21 cellular contexts compared by ENCODE assay signal in the genomic region with DNA sequence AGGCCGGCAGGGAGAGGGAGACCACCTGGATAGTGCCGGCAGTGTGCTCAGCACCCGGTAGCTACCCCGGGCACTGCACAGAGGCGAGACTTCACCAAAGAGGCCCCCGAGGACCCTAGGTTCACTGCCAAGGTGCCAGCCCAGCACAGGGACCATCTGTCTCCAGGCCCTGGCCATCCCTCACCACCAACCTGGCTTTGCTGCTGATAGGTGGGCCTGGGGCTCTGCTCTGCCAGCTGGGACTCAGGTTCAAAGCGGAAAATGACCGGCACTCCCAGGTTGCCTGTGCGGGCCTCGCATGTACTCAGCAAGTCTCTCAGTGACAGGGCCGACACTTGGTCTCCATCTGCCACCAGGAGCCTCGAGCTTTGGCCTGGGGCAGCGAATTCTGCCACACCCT.
DNase-seq lines count a peak whose midpoint lies in the region; ATAC-seq and TF ChIP-seq lines count a peak whose summit lies in the region.
"Had no signal": no experiment of that assay in that cellular context is flagged by ENCODE, and none has a peak within 500 bp of the region (broad histone marks: within the 10 kb centered on the region; RNA-seq: fewer than 3 reads in every experiment).

No MANE protein-coding gene starts in this region.

- H3K9me3 ChIP-seq in heart left ventricle (no peaks in the 10 kb centered on the region), endodermal cell (ENCODE audit: control insufficient read depth, low read length) (no peaks in the 10 kb centered on the region)

- H3K9me3 Mint-ChIP-seq in endodermal cell (no peaks in the 10 kb centered on the region), osteocyte (ENCODE audit: unreplicated experiment) (no peaks in the 10 kb centered on the region)
- H3K9me3 Mint-ChIP-seq: activated B cell treated with CpG ODN at 0.5 μM for 24 hours; activated naive CD4-positive, alpha-beta T cell treated with anti-CD3 and anti-CD28 coated beads, Interleukin-2, amount 50 U/mL, for 24 hours; activated T-cell treated with anti-CD3 and anti-CD28 coated beads, Interleukin-2, amount 50 U/mL, for 4 hours; memory B cell; naive B cell; T-helper 2 cell treated with Interferon-gamma antibody and Interleukin-4, amounts not matched to agents 5 μg/mL and 100 μg/mL, for 36 hours had no signal

- peaks cover 9% of the 10 kb centered on the region for H3K4me1 Mint-ChIP-seq in endodermal cell
- H3K4me1 Mint-ChIP-seq in osteocyte (ENCODE audit: unreplicated experiment), result no peaks in the 10 kb centered on the region
- H3K4me1 Mint-ChIP-seq: activated B cell treated with CpG ODN at 0.5 μM for 24 hours; activated naive CD4-positive, alpha-beta T cell treated with anti-CD3 and anti-CD28 coated beads, Interleukin-2, amount 50 U/mL, for 24 hours; memory B cell; naive B cell had no signal

- no peak overlapping the region for H3K9ac ChIP-seq in endodermal cell (ENCODE audit: extremely low read depth, low read length, poor library complexity, severe bottlenecking)

- H3K36me3 ChIP-seq in heart left ventricle, result no peaks in the 10 kb centered on the region
- H3K36me3 ChIP-seq in endodermal cell (ENCODE audit: control insufficient read depth, insufficient read depth, low read length), result no peaks in the 10 kb centered on the region

- H3K36me3 Mint-ChIP-seq in endodermal cell (ENCODE audit: low read depth) (no peaks in the 10 kb centered on the region), osteocyte (ENCODE audit: unreplicated experiment) (no peaks in the 10 kb centered on the region)
- H3K36me3 Mint-ChIP-seq: activated naive CD4-positive, alpha-beta T cell treated with anti-CD3 and anti-CD28 coated beads, Interleukin-2, amount 50 U/mL, for 24 hours; memory B cell; naive B cell had no signal

- intact Hi-C loops in heart left ventricle (cut with DNase I) (no loop called here), Right ventricle myocardium superior (cut with DNase I) (no loop called here)

- DNase-seq in heart left ventricle (peak in 1 of 5 donors; percentile 3), Right ventricle myocardium superior (no peak), endodermal cell (peak; percentile 36), osteocyte (ENCODE audit: extremely low spot score, unreplicated experiment) (peak; percentile 77), ureter (ENCODE audit: low spot score) (peak; percentile 34), NOMO-1 (lab: John Stamatoyannopoulos, UW; ENCODE audit: unreplicated experiment in 2 of 2) (no peak), putamen (ENCODE audit: low spot score) (no peak)
- DNase-seq: activated B cell treated with CpG ODN at 0.5 μM for 24 hours; activated CD4-positive, alpha-beta T cell treated with anti-CD3 and anti-CD28 coated beads, Interleukin-2, amount 50 U/mL, for 4 hours; activated T-cell treated with anti-CD3 and anti-CD28 coated beads, Interleukin-2, amount 50 U/mL, for 4 hours; effector CD8-positive, alpha-beta T cell; foreskin melanocyte; naive B cell; NCI-H1092; NCI-H2029 treated with DMSO at 0.1 percent for 48 hours; NCI-H446 treated with DMSO at 0.1 percent for 48 hours; occipital lobe had no signal

- H3K27me3 Mint-ChIP-seq in endodermal cell (ENCODE audit: insufficient read depth) (no peaks in the 10 kb centered on the region), osteocyte (ENCODE audit: unreplicated experiment) (no peaks in the 10 kb centered on the region)
- H3K27me3 Mint-ChIP-seq: activated B cell treated with CpG ODN at 0.5 μM for 24 hours; activated naive CD4-positive, alpha-beta T cell treated with anti-CD3 and anti-CD28 coated beads, Interleukin-2, amount 50 U/mL, for 24 hours had no signal

- ATAC-seq in heart left ventricle (no peak), Right ventricle myocardium superior (ENCODE audit: poor library complexity) (no peak), HG02870 (IDR thresholded peaks at IDR 0.05; ENCODE audit: unreplicated experiment) (no peak)
- ATAC-seq: activated T-cell treated with anti-CD3 and anti-CD28 coated beads, Interleukin-2, amount 50 U/mL, for 4 hours had no signal

- H3K27ac Mint-ChIP-seq in endodermal cell (no peak overlapping the region), osteocyte (ENCODE audit: unreplicated experiment) (no peak overlapping the region)
- H3K27ac Mint-ChIP-seq: activated B cell treated with CpG ODN at 0.5 μM for 24 hours; activated naive CD4-positive, alpha-beta T cell treated with anti-CD3 and anti-CD28 coated beads, Interleukin-2, amount 50 U/mL, for 24 hours; memory B cell; naive B cell; T-helper 2 cell treated with Interferon-gamma antibody and Interleukin-4, amounts not matched to agents 5 μg/mL and 100 μg/mL, for 36 hours had no signal

- peaks cover 0 to 17% (median 0%) of the 10 kb centered on the region in 12 donors for H3K4me1 ChIP-seq in heart left ventricle
- H3K4me1 ChIP-seq in endodermal cell (ENCODE audit: control insufficient read depth, insufficient read depth, low read length), result peaks cover 14% of the 10 kb centered on the region

- no peak for TF ChIP-seq POLR2A in heart left ventricle (IDR thresholded peaks at IDR 0.05)

- TF ChIP-seq CTCF in heart left ventricle (IDR thresholded peaks at IDR 0.05) (no peak), endodermal cell (conservative IDR thresholded peaks at IDR 0.05) (no peak), osteocyte (IDR thresholded peaks at IDR 0.05) (no peak)

- peaks cover 0 to 6% (median 0%) of the 10 kb centered on the region in 9 donors for H3K27me3 ChIP-seq in heart left ventricle
- H3K27me3 ChIP-seq in endodermal cell (ENCODE audit: control insufficient read depth, insufficient read depth, low read length, poor library complexity, severe bottlenecking), result no peaks in the 10 kb centered on the region

- no peak overlapping the region for H3K4me3 ChIP-seq in heart left ventricle
- H3K4me3 ChIP-seq in endodermal cell (ENCODE audit: low read length), result no peak overlapping the region

- H3K27ac ChIP-seq in heart left ventricle (peak overlapping the region in 8 of 12 donors; percentile 23 to 79 (median 44)), endodermal cell (ENCODE audit: low read depth, low read length) (no peak overlapping the region)

- H3K4me3 Mint-ChIP-seq in endodermal cell (no peak overlapping the region), osteocyte (ENCODE audit: unreplicated experiment) (no peak overlapping the region)
- H3K4me3 Mint-ChIP-seq: activated B cell treated with CpG ODN at 0.5 μM for 24 hours; activated naive CD4-positive, alpha-beta T cell treated with anti-CD3 and anti-CD28 coated beads, Interleukin-2, amount 50 U/mL, for 24 hours; activated T-cell treated with anti-CD3 and anti-CD28 coated beads, Interleukin-2, amount 50 U/mL, for 4 hours; memory B cell; naive B cell; T-helper 2 cell treated with Interferon-gamma antibody and Interleukin-4, amounts not matched to agents 5 μg/mL and 100 μg/mL, for 36 hours had no signal

- 88 to 92% (median 89%) methylated on average over 13 of the region's 13 CpGs for WGBS in heart left ventricle, 4 donors
- WGBS in endodermal cell (ENCODE audit: insufficient coverage in 1 of 2, insufficient read length in 1 of 2), 2 experiments, result 93 to 97% methylated on average over 8 to 13 of the region's 13 CpGs

Comparison
In these comparisons a context has a peak if more than half of its experiments do, and no peak if none do; other contexts are left out.
1. DNase-seq: peak in endodermal cell (single experiment), osteocyte (single experiment) and ureter (single experiment); none in Right ventricle myocardium superior (single experiment), NOMO-1 (0 of 2) and putamen (single experiment).